11 cellular contexts compared by ENCODE assay signal in genomic region chr9:114384836-114385411, GRCh38. TPM values are rescaled to one million over a fixed set of nuclear protein-coding genes. Genes with fewer than 3 reads are reported as not detected.
A peak's percentile ranks its signal among the peaks of the same experiment; 100 is the strongest.
DNase-seq lines count a peak whose midpoint lies in the region; ATAC-seq, FAIRE-seq and TF ChIP-seq lines count a peak whose summit lies in the region.
"Had no signal": no experiment of that assay in that cellular context is flagged by ENCODE, and none has a peak within 500 bp of the region (broad histone marks: within the 10 kb centered on the region; RNA-seq: fewer than 3 reads in every experiment).

No MANE protein-coding gene starts in this region.

- peaks cover 84% of the 10 kb centered on the region for H3K4me1 ChIP-seq in CD4-positive, CD25-positive, alpha-beta regulatory T cell (ENCODE audit: control insufficient read depth, insufficient read depth, low read length, poor library complexity, severe bottlenecking)
- peaks cover 31% of the 10 kb centered on the region for H3K4me1 ChIP-seq in mammary epithelial cell (ENCODE audit: insufficient read depth, low read length)
- H3K4me1 ChIP-seq in osteoblast (ENCODE audit: insufficient read depth, low read length), result peaks cover 53% of the 10 kb centered on the region

- peak overlapping the region; percentile 98 for H3K4me3 ChIP-seq in CD4-positive, CD25-positive, alpha-beta regulatory T cell (ENCODE audit: low read depth, low read length)
- H3K4me3 ChIP-seq in mammary epithelial cell (replicated peaks in 1 of 3; ENCODE audit: insufficient read depth in 1 of 3, low read depth in 2 of 3, low read length in 3 of 3) (no peak overlapping the region), osteoblast (ENCODE audit: insufficient read depth, low read length) (no peak overlapping the region)

- H3K27me3 Mint-ChIP-seq in CD4-positive, CD25-positive, alpha-beta regulatory T cell, result no peaks in the 10 kb centered on the region

- H2AFZ ChIP-seq in mammary epithelial cell (ENCODE audit: low read depth, low read length) (peak overlapping the region; percentile 41), osteoblast (ENCODE audit: low read length) (peak overlapping the region; percentile 26)

- intact Hi-C loops in mammary epithelial cell (cut with micrococcal nuclease), result loop anchor here (1.0 kb wide), 1 partner anchor 12 kb away; no protein-coding TSS in a partner anchor

- H4K20me1 ChIP-seq in mammary epithelial cell (ENCODE audit: insufficient read depth, low read length) (no peaks in the 10 kb centered on the region), osteoblast (ENCODE audit: insufficient read depth, low read length) (no peaks in the 10 kb centered on the region)

- peak overlapping the region; percentile 96 to 100 (median 97) for H3K27ac Mint-ChIP-seq in CD4-positive, CD25-positive, alpha-beta regulatory T cell

- peaks cover 11 to 73% (median 47%) of the 10 kb centered on the region in 4 donors for H3K4me1 Mint-ChIP-seq in CD4-positive, CD25-positive, alpha-beta regulatory T cell

- H3K79me2 ChIP-seq in mammary epithelial cell (ENCODE audit: insufficient read depth, low read length) (no peaks in the 10 kb centered on the region), osteoblast (ENCODE audit: insufficient read depth, low read length) (peaks cover 49% of the 10 kb centered on the region)

- peaks cover 0 to 2% (median 0%) of the 10 kb centered on the region in 7 donors for H3K9me3 Mint-ChIP-seq in CD4-positive, CD25-positive, alpha-beta regulatory T cell

- TF ChIP-seq CTCF in mammary epithelial cell (conservative IDR thresholded peaks at IDR 0.05 in 1 of 2, IDR thresholded peaks at IDR 0.05 in 1 of 2; ENCODE audit: extremely low read depth in 1 of 2, insufficient read depth in 1 of 2, low read depth in 1 of 2, low read length in 2 of 2) (peak in 1 of 2 donors; percentile 15), osteoblast (IDR thresholded peaks at IDR 0.05; ENCODE audit: extremely low read depth, low read depth, low read length) (no peak)

- peak overlapping the region; percentile 98 for H3K27ac ChIP-seq in CD4-positive, CD25-positive, alpha-beta regulatory T cell (ENCODE audit: insufficient read depth, low read length, poor library complexity, severe bottlenecking)
- peak overlapping the region; percentile 100 for H3K27ac ChIP-seq in KOPT-K1 (ENCODE audit: low read depth, low read length, poor library complexity, severe bottlenecking)
- peak overlapping the region; percentile 67 for H3K27ac ChIP-seq in mammary epithelial cell (ENCODE audit: insufficient read depth, low read depth, low read length)
- peak overlapping the region; percentile 74 for H3K27ac ChIP-seq in osteoblast (ENCODE audit: low read depth, low read length)

- FAIRE-seq in GM12891 (lab: Jason Lieb, UNC), result no peak

- in situ Hi-C loops in mammary epithelial cell (cut with MboI; ENCODE audit: low sequenced_read_pairs in 2 of 2), result no loop called here

- CTCF ChIA-PET in mammary epithelial cell (lab: Charles Lee; ENCODE audit: low non-redundant PET), result no interaction called here

- no peaks in the 10 kb centered on the region for H3K27me3 ChIP-seq in CD4-positive, CD25-positive, alpha-beta regulatory T cell (ENCODE audit: control insufficient read depth, insufficient read depth, low read length)
- H3K27me3 ChIP-seq in mammary epithelial cell (ENCODE audit: insufficient read depth, low read length), result no peaks in the 10 kb centered on the region
- H3K27me3 ChIP-seq in osteoblast (ENCODE audit: insufficient read depth, low read length), result no peaks in the 10 kb centered on the region

- H3K4me3 Mint-ChIP-seq in CD4-positive, CD25-positive, alpha-beta regulatory T cell, result peak overlapping the region; percentile 93 to 99 (median 97)

- H3K4me2 ChIP-seq in mammary epithelial cell (ENCODE audit: insufficient read depth, low read depth, low read length) (peak overlapping the region; percentile 16), osteoblast (ENCODE audit: insufficient read depth, low read length) (peak overlapping the region; percentile 80)

- 80% methylated on average over 7 of the region's 7 CpGs for WGBS in mammary epithelial cell (ENCODE audit: low coverage, missing lambda C conversion rate)

- peaks cover 34% of the 10 kb centered on the region for H3K36me3 ChIP-seq in CD4-positive, CD25-positive, alpha-beta regulatory T cell (ENCODE audit: control insufficient read depth, insufficient read depth, low read length)
- peaks cover 37% of the 10 kb centered on the region for H3K36me3 ChIP-seq in KOPT-K1 (ENCODE audit: insufficient read depth, low read length)
- no peaks in the 10 kb centered on the region for H3K36me3 ChIP-seq in mammary epithelial cell (ENCODE audit: insufficient read depth, low read length)
- H3K36me3 ChIP-seq in osteoblast (ENCODE audit: insufficient read depth, low read length), result peaks cover 5% of the 10 kb centered on the region

- no peak overlapping the region for H3K9ac ChIP-seq in mammary epithelial cell (ENCODE audit: insufficient read depth, low read length)

- no peak for ATAC-seq in CD4-positive, CD25-positive, alpha-beta regulatory T cell (ENCODE audit: low read depth in 2 of 2)
- ATAC-seq in GM18867 (IDR thresholded peaks at IDR 0.05; ENCODE audit: unreplicated experiment), result no peak

- dilution Hi-C loops in mammary epithelial cell (cut with HindIII; ENCODE audit: low sequenced_read_pairs), result loop anchor here (5.0 kb wide), 1 partner anchor 43 kb away; no protein-coding TSS in a partner anchor

- H3K9me3 ChIP-seq in CD4-positive, CD25-positive, alpha-beta regulatory T cell (ENCODE audit: control insufficient read depth in 2 of 2, low read length in 2 of 2), result no peaks in the 10 kb centered on the region
- H3K9me3 ChIP-seq in KOPT-K1 (ENCODE audit: insufficient read depth, low read length, poor library complexity, severe bottlenecking), result no peaks in the 10 kb centered on the region
- no peaks in the 10 kb centered on the region for H3K9me3 ChIP-seq in mammary epithelial cell (replicated peaks; ENCODE audit: insufficient read depth, low read length)
- H3K9me3 ChIP-seq in osteoblast (ENCODE audit: low read depth, low read length), result no peaks in the 10 kb centered on the region

- TF ChIP-seq POLR2A in GM12891 (IDR thresholded peaks at IDR 0.05; ENCODE audit: low read depth, low read length), result no peak; the same call in 1 of the 2 replicates

- DNase-seq in CD4-positive, CD25-positive, alpha-beta regulatory T cell, result no peak
- no peak for DNase-seq in mammary epithelial cell
- DNase-seq in osteoblast (ENCODE audit: insufficient read length, low spot score, missing footprints), result no peak
- no peak for DNase-seq in GM12891 (ENCODE audit: insufficient read length, low spot score)
- DNase-seq in DMS53 (lab: John Stamatoyannopoulos, UW), result no peak
- no peak for DNase-seq in T-helper 9 cell
- DNase-seq: DMS79 treated with DMSO at 0.1 percent for 48 hours had no signal

- BruUV-seq in mammary epithelial cell (replicated peaks; lab: Mats Ljungman, UMichigan), result no TSS peak

- H3K36me3 Mint-ChIP-seq in CD4-positive, CD25-positive, alpha-beta regulatory T cell, result peaks cover 40% of the 10 kb centered on the region

TF ChIP-seq in GM12891, 5 proteins besides CTCF, POLR2A, EP300 and RAD21:
- no peak; the same call in 1 of the 2 replicates for TF ChIP-seq POU2F2 (IDR thresholded peaks at IDR 0.05; ENCODE audit: low read depth, low read length)
- no peak for TF ChIP-seq TAF1 (IDR thresholded peaks at IDR 0.05; ENCODE audit: low read depth, low read length)
- no peak for TF ChIP-seq SPI1 (IDR thresholded peaks at IDR 0.05; ENCODE audit: low read depth, low read length)
- no peak for TF ChIP-seq POLR2AphosphoS5 (IDR thresholded peaks at IDR 0.05; ENCODE audit: low read depth, low read length)
- no peak for TF ChIP-seq PAX5 (IDR thresholded peaks at IDR 0.05; ENCODE audit: insufficient read depth, low read length, severe bottlenecking)
TF ChIP-seq in GM12891: peak in this region for 0.

RNA-seq across cellular contexts. Expression of gene AKNA, which starts 2.9 kb away (rescaled TPM):
- 381 TPM for total RNA-seq in CD4-positive, CD25-positive, alpha-beta regulatory T cell
- 10 to 100 TPM; 11.9 to 16.6 (median 14.5) TPM for polyA plus RNA-seq in CD4-positive, CD25-positive, alpha-beta regulatory T cell
- 1 to 10 TPM; 4.5 to 8.1 TPM for total RNA-seq in mammary epithelial cell
- 2.8 TPM for polyA plus RNA-seq in mammary epithelial cell
- polyA minus RNA-seq in mammary epithelial cell, result 6.4 TPM
- total RNA-seq in osteoblast, result 24.8 and 27.9 TPM in 2 replicates
- 46.5 TPM for polyA plus RNA-seq in GM12891 (2012; ENCODE audit: low read depth, missing spikeins)

RNA-seq across cellular contexts. Expression of gene ORM2, which starts 55.3 kb away (rescaled TPM):
- total RNA-seq in CD4-positive, CD25-positive, alpha-beta regulatory T cell, result not detected
- not detected for polyA plus RNA-seq in CD4-positive, CD25-positive, alpha-beta regulatory T cell
- total RNA-seq in mammary epithelial cell, result not detected
- not detected for polyA plus RNA-seq in mammary epithelial cell
- polyA minus RNA-seq in mammary epithelial cell, result not detected
- total RNA-seq in osteoblast, result not detected in 2 replicates
- polyA plus RNA-seq in GM12891 (2012; ENCODE audit: low read depth, missing spikeins), result not detected
- total RNA-seq: dermis microvascular lymphatic vessel endothelial cell, LHCN-M2 had no signal

Comparison
In these comparisons a context has a peak if more than half of its experiments do, and no peak if none do; other contexts are left out.
1. RNA of gene AKNA, which starts 2.9 kb away (total RNA-seq): 381 TPM in CD4-positive, CD25-positive, alpha-beta regulatory T cell (single experiment); 24.8 to 27.9 TPM in osteoblast and 4.5 to 8.1 TPM in mammary epithelial cell; every median in the first group is over 10 times any median in the second.
2. Peak in every context shown above with its lines, with median percentiles within 50 percentile points of each other: H3K27ac ChIP-seq.